ENCODE assay signal across 1 cellular context in the genomic region with DNA sequence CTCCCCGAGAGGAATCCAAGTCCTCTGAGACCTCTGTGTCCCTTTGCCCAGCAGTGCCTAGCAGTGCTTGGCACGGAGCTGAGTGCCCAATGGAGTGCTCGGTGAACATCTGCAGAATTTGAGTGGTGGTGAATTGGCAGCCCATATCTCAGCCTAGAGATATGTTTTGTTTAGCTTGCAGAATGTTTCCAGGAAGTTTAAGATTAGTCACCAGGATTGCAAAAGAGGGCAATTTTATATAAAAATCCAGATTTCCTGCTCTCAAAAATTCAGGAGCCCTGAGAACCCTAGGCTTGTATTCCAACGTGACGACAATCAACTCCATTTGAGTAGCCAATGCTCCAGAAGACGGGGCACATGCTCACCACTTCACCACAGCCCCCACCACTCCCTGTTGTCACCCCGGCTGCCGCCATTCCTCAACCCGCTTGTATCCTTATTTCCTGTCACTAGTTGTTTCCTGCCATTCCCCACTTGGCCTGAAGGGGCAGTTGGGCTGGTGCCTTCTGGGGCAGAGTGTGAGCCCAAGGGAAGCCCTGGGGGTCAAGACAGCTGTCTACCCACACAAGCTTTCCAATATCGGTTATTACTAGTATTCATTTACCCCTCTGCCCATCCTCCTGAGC.
TF ChIP-seq lines count a peak whose summit lies in the region.

No MANE protein-coding gene starts in this region.

TF ChIP-seq in GM23338, 12 proteins besides CTCF, POLR2A, EP300 and RAD21 (continued from another document):
- TF ChIP-seq ZNF462 (CRISPR knock-in tag; IDR thresholded peaks at IDR 0.05): no peak
- TF ChIP-seq JUNB (IDR thresholded peaks at IDR 0.05; ENCODE audit: unreplicated experiment): no peak
- TF ChIP-seq STAT1 (IDR thresholded peaks at IDR 0.05; ENCODE audit: unreplicated experiment): no peak
- TF ChIP-seq, protein P1, sequence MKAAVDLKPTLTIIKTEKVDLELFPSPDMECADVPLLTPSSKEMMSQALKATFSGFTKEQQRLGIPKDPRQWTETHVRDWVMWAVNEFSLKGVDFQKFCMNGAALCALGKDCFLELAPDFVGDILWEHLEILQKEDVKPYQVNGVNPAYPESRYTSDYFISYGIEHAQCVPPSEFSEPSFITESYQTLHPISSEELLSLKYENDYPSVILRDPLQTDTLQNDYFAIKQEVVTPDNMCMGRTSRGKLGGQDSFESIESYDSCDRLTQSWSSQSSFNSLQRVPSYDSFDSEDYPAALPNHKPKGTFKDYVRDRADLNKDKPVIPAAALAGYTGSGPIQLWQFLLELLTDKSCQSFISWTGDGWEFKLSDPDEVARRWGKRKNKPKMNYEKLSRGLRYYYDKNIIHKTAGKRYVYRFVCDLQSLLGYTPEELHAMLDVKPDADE (IDR thresholded peaks at IDR 0.05): no peak
- no peak for TF ChIP-seq NANOG (IDR thresholded peaks at IDR 0.05; ENCODE audit: borderline replicate concordance)
- no peak for TF ChIP-seq EZH2phosphoT487 (IDR thresholded peaks at IDR 0.05; ENCODE audit: unreplicated experiment)
- no peak for TF ChIP-seq ZNF331 (CRISPR knock-in tag; IDR thresholded peaks at IDR 0.05; ENCODE audit: low read depth)
- TF ChIP-seq POLR2AphosphoS5 (IDR thresholded peaks at IDR 0.05; ENCODE audit: low read depth): no peak
- no peak for TF ChIP-seq EZH2 (IDR thresholded peaks at IDR 0.05; ENCODE audit: low read depth, unreplicated experiment)
